10 cellular contexts compared by ENCODE assay signal in genomic region chr19:17406887-17407196, GRCh38. TPM values are rescaled to one million over a fixed set of nuclear protein-coding genes. Genes with fewer than 3 reads are reported as not detected.
DNase-seq lines count a peak whose midpoint lies in the region; ATAC-seq and TF ChIP-seq lines count a peak whose summit lies in the region.
"Had no signal": no experiment of that assay in that cellular context is flagged by ENCODE, and none has a peak within 500 bp of the region (broad histone marks: within the 10 kb centered on the region; RNA-seq: fewer than 3 reads in every experiment).

No MANE protein-coding gene starts in this region.

- H3K36me3 Mint-ChIP-seq in activated CD4-positive, alpha-beta T cell treated with anti-CD3 and anti-CD28 coated beads for 36 hours (ENCODE audit: low read depth) = peaks cover 3% of the 10 kb centered on the region
- peaks cover 32% of the 10 kb centered on the region for H3K36me3 Mint-ChIP-seq in activated B cell treated with CpG ODN at 0.5 μM for 24 hours (ENCODE audit: low read depth)

- no peak for DNase-seq in activated CD4-positive, alpha-beta T cell treated with anti-CD3 and anti-CD28 coated beads for 36 hours
- no peak for DNase-seq in activated CD4-positive, alpha-beta T cell treated with anti-CD3 and anti-CD28 coated beads, Interleukin-2, amount 50 U/mL, for 4 hours
- DNase-seq in activated B cell treated with CpG ODN at 0.5 μM for 24 hours (no peak), left lung (no peak), substantia nigra (lab: John Stamatoyannopoulos, UW) (no peak), NOMO-1 treated with dmso at 0.1 percent for 144 hours (lab: John Stamatoyannopoulos, UW; ENCODE audit: unreplicated experiment) (no peak)
- DNase-seq: NCI-H2171 treated with DMSO at 0.1 percent for 48 hours had no signal

- H3K9me3 ChIP-seq in left lung = no peaks in the 10 kb centered on the region

- no peaks in the 10 kb centered on the region for H3K27me3 ChIP-seq in left lung

- H3K4me1 Mint-ChIP-seq in activated CD4-positive, alpha-beta T cell treated with anti-CD3 and anti-CD28 coated beads for 36 hours = peaks cover 28% of the 10 kb centered on the region
- peaks cover 49% of the 10 kb centered on the region for H3K4me1 Mint-ChIP-seq in activated B cell treated with CpG ODN at 0.5 μM for 24 hours

- no peak for ATAC-seq in activated CD4-positive, alpha-beta T cell treated with anti-CD3 and anti-CD28 coated beads for 36 hours
- ATAC-seq in activated B cell treated with CpG ODN at 0.5 μM for 24 hours (ENCODE audit: low read depth) (no peak), left lung (no peak), GM21825 (IDR thresholded peaks at IDR 0.05; ENCODE audit: unreplicated experiment) (no peak), GM21737 (IDR thresholded peaks at IDR 0.05; ENCODE audit: unreplicated experiment) (no peak)

- H3K4me3 Mint-ChIP-seq in activated CD4-positive, alpha-beta T cell treated with anti-CD3 and anti-CD28 coated beads for 36 hours = peak overlapping the region; percentile 76
- H3K4me3 Mint-ChIP-seq in activated B cell treated with CpG ODN at 0.5 μM for 24 hours = peak overlapping the region; percentile 92

- peaks cover 0 to 17% of the 10 kb centered on the region in 2 donors for H3K36me3 ChIP-seq in left lung

- peak overlapping the region in 1 of 2 donors; percentile 66 for H3K4me3 ChIP-seq in left lung

- POLR2A ChIA-PET in activated CD4-positive, alpha-beta T cell treated with anti-CD3 and anti-CD28 coated beads for 36 hours (lab: Charles Lee) = interaction anchor here (1.2 to 2.0 kb wide), 2 partner anchors 13 to 140 kb away, joined by 4 to 10 read pairs; partner anchors contain the start of genes BABAM1 and MVB12A
- POLR2A ChIA-PET in activated B cell treated with CpG ODN at 0.5 μM for 24 hours (lab: Charles Lee) = interaction anchor here (0.6 to 3.3 kb wide), 4 partner anchors 9 to 140 kb away, joined by 3 to 60 read pairs (median 6); partner anchors contain the start of genes BABAM1 and MVB12A

- peak overlapping the region; percentile 90 for H3K27ac Mint-ChIP-seq in activated CD4-positive, alpha-beta T cell treated with anti-CD3 and anti-CD28 coated beads for 36 hours
- H3K27ac Mint-ChIP-seq in activated B cell treated with CpG ODN at 0.5 μM for 24 hours = peak overlapping the region; percentile 93

- intact Hi-C loops in activated CD4-positive, alpha-beta T cell treated with anti-CD3 and anti-CD28 coated beads for 36 hours (cut with DNase I, micrococcal nuclease) = loop anchor here in 1 of 2 experiments (1.0 kb wide), 1 partner anchor 12 kb away; no protein-coding TSS in a partner anchor
- intact Hi-C loops in activated B cell treated with CpG ODN at 0.5 μM for 24 hours (cut with micrococcal nuclease) = loop anchor here (5.0 kb wide), 2 partner anchors 40 to 105 kb away; partner anchors contain the start of genes PGLS and TMEM221
- intact Hi-C loops in left lung (cut with DNase I) = no loop called here

- H3K27ac ChIP-seq in left lung (peak overlapping the region; percentile 86 to 89), substantia nigra (ENCODE audit: low read depth, low read length, poor library complexity, severe bottlenecking) (peak overlapping the region; percentile 63)

- CTCF ChIA-PET in activated CD4-positive, alpha-beta T cell treated with anti-CD3 and anti-CD28 coated beads for 36 hours (lab: Charles Lee) = interaction anchor here (0.7 to 1.4 kb wide), 5 partner anchors 13 to 91 kb away, joined by 3 to 5 read pairs (median 5); partner anchors contain the start of gene MVB12A
- CTCF ChIA-PET in activated B cell treated with CpG ODN at 0.5 μM for 24 hours (lab: Charles Lee) = interaction anchor here (1.9 kb wide), 1 partner anchor 59 kb away, joined by 7 read pairs; no protein-coding TSS in a partner anchor

- peaks cover 0 to 52% of the 10 kb centered on the region in 2 donors for H3K4me1 ChIP-seq in left lung

- no peaks in the 10 kb centered on the region for H3K27me3 Mint-ChIP-seq in activated CD4-positive, alpha-beta T cell treated with anti-CD3 and anti-CD28 coated beads for 36 hours
- no peaks in the 10 kb centered on the region for H3K27me3 Mint-ChIP-seq in activated B cell treated with CpG ODN at 0.5 μM for 24 hours

- no peak for TF ChIP-seq CTCF in activated B cell treated with CpG ODN at 0.5 μM for 24 hours (IDR thresholded peaks at IDR 0.05)
- no peak for TF ChIP-seq CTCF in left lung (IDR thresholded peaks at IDR 0.05)

- no peaks in the 10 kb centered on the region for H3K9me3 Mint-ChIP-seq in activated CD4-positive, alpha-beta T cell treated with anti-CD3 and anti-CD28 coated beads for 36 hours (ENCODE audit: low read depth)
- no peaks in the 10 kb centered on the region for H3K9me3 Mint-ChIP-seq in activated B cell treated with CpG ODN at 0.5 μM for 24 hours

RNA-seq across cellular contexts. Expression of gene BST2, which starts 1.4 kb away (rescaled TPM):
- total RNA-seq in activated CD4-positive, alpha-beta T cell treated with anti-CD3 and anti-CD28 coated beads for 36 hours = 10 to 100 TPM; 62.0 to 70.7 TPM
- 120 and 121 TPM in 2 replicates for total RNA-seq in activated B cell treated with CpG ODN at 0.5 μM for 24 hours
- total RNA-seq in left lung = 100 to 1,000 TPM in 1 of 2 donors, 10 to 100 TPM in 1; 90.2 to 104 TPM

RNA-seq across cellular contexts. Expression of gene CCDC194, which starts 12.8 kb away (rescaled TPM):
- 1 to 10 TPM in 1 of 2 experiments, under 1 TPM in 1; 0.97 to 1.6 TPM for total RNA-seq in activated CD4-positive, alpha-beta T cell treated with anti-CD3 and anti-CD28 coated beads for 36 hours
- total RNA-seq in activated B cell treated with CpG ODN at 0.5 μM for 24 hours (1.7 and 3.9 TPM in 2 replicates), left lung (1 to 10 TPM in 1 of 2 donors, under 1 TPM in 1; 0.61 to 1.4 TPM)
- total RNA-seq: osteocyte had no signal

RNA-seq across cellular contexts. Expression of gene MVB12A, which starts 13.0 kb away (rescaled TPM):
- total RNA-seq in activated CD4-positive, alpha-beta T cell treated with anti-CD3 and anti-CD28 coated beads for 36 hours = 10 to 100 TPM; 27.6 to 32.6 TPM
- total RNA-seq in activated B cell treated with CpG ODN at 0.5 μM for 24 hours (22.8 and 23.3 TPM in 2 replicates), left lung (10 to 100 TPM; 41.7 to 47.7 TPM)

RNA-seq across cellular contexts. Expression of gene PLVAP, which starts 29.7 kb away (rescaled TPM):
- total RNA-seq in activated CD4-positive, alpha-beta T cell treated with anti-CD3 and anti-CD28 coated beads for 36 hours = not detected
- total RNA-seq in activated B cell treated with CpG ODN at 0.5 μM for 24 hours (0.84 TPM in 1 of 2 replicates, not detected in the other), left lung (10 to 100 TPM; 21.9 to 59.5 TPM)
- total RNA-seq: osteocyte had no signal

RNA-seq across cellular contexts. Expression of gene TMEM221, which starts 41.6 kb away (rescaled TPM):
- total RNA-seq in activated CD4-positive, alpha-beta T cell treated with anti-CD3 and anti-CD28 coated beads for 36 hours = not detected
- total RNA-seq in activated B cell treated with CpG ODN at 0.5 μM for 24 hours (not detected in 2 replicates), left lung (not detected)
